10 cellular contexts compared by ENCODE assay signal in genomic region chr1:220804202-220804586, GRCh38.
"Had no signal": no experiment of that assay in that cellular context is flagged by ENCODE, and none has a peak within 500 bp of the region (broad histone marks: within the 10 kb centered on the region; RNA-seq: fewer than 3 reads in every experiment).

No MANE protein-coding gene starts in this region.

- H3K4me3 Mint-ChIP-seq: activated naive CD8-positive, alpha-beta T cell; stimulated activated effector memory CD8-positive, alpha-beta T cell treated with anti-CD3 and anti-CD28 coated beads, Interleukin-12 subunit alpha, Interleukin-12 subunit beta, amount 100 ng/mL, for 72 hours; type B pancreatic cell had no signal

- H3K36me3 Mint-ChIP-seq: activated naive CD8-positive, alpha-beta T cell; stimulated activated effector memory CD8-positive, alpha-beta T cell treated with anti-CD3 and anti-CD28 coated beads, Interleukin-12 subunit alpha, Interleukin-12 subunit beta, amount 100 ng/mL, for 72 hours had no signal

- ATAC-seq: stimulated activated effector memory CD8-positive, alpha-beta T cell treated with anti-CD3 and anti-CD28 coated beads, Interleukin-12 subunit alpha, Interleukin-12 subunit beta, amount 100 ng/mL, for 72 hours had no signal

- H3K4me1 ChIP-seq: parathyroid adenoma had no signal

- H3K9me3 Mint-ChIP-seq: stimulated activated effector memory CD8-positive, alpha-beta T cell treated with anti-CD3 and anti-CD28 coated beads, Interleukin-12 subunit alpha, Interleukin-12 subunit beta, amount 100 ng/mL, for 72 hours; type B pancreatic cell had no signal

- DNase-seq: activated CD4-positive, alpha-beta T cell treated with anti-CD3 and anti-CD28 coated beads, Interleukin-2, amount 50 U/mL, for 4 hours; activated effector memory CD4-positive, alpha-beta T cell treated with Interleukin-2 at 50 U/mL for 16 hours; activated T-cell treated with anti-CD3 and anti-CD28 coated beads, Interleukin-2, amount 50 U/mL, for 1 hour; left ventricle myocardium superior; right cardiac atrium; T-helper 2 cell had no signal

- H3K4me1 Mint-ChIP-seq: stimulated activated effector memory CD8-positive, alpha-beta T cell treated with anti-CD3 and anti-CD28 coated beads, Interleukin-12 subunit alpha, Interleukin-12 subunit beta, amount 100 ng/mL, for 72 hours had no signal

- H3K27ac Mint-ChIP-seq: activated naive CD8-positive, alpha-beta T cell; stimulated activated effector memory CD8-positive, alpha-beta T cell treated with anti-CD3 and anti-CD28 coated beads, Interleukin-12 subunit alpha, Interleukin-12 subunit beta, amount 100 ng/mL, for 72 hours had no signal

- H3K27ac ChIP-seq: parathyroid adenoma had no signal
